ENCODE assay signal across 20 cellular contexts in genomic region chr13:93689333-93689732, GRCh38.
"Had no signal": no experiment of that assay in that cellular context is flagged by ENCODE, and none has a peak within 500 bp of the region (broad histone marks: within the 10 kb centered on the region; RNA-seq: fewer than 3 reads in every experiment).

No MANE protein-coding gene starts in this region.

- H3K79me2 ChIP-seq: parathyroid adenoma had no signal

- H3K9ac ChIP-seq: parathyroid adenoma had no signal

- DNase-seq: activated B cell treated with CpG ODN at 0.5 μM for 24 hours; activated CD4-positive, alpha-beta T cell treated with anti-CD3 and anti-CD28 coated beads, Interleukin-2, amount 10 ng/mL, durations not matched to agents 7 days and 5 days; activated naive CD4-positive, alpha-beta T cell; activated naive CD8-positive, alpha-beta T cell treated with anti-CD3 and anti-CD28 coated beads, Interleukin-2, amount 10 ng/mL, durations not matched to agents 7 days and 5 days; anterior cingulate cortex; cerebellar nuclear complex; effector memory CD8-positive, alpha-beta T cell; islet precursor cell; left ventricle myocardium inferior; natural killer cell; stimulated activated CD4-positive, alpha-beta T cell treated with anti-CD3 and anti-CD28 coated beads, Interleukin-4, amount 100 ng/mL, for 24 hours; stimulated activated CD8-positive, alpha-beta memory T cell treated with anti-CD3 and anti-CD28 coated beads, Interleukin-4, amount 100 ng/mL, for 48 hours; stimulated activated naive CD4-positive, alpha-beta T cell treated with Interleukin-2 at 50 U/mL for 16 hours; T-helper 2 cell; trophoblast cell had no signal

- H3K36me3 Mint-ChIP-seq: activated naive CD8-positive, alpha-beta T cell treated with anti-CD3 and anti-CD28 coated beads, Interleukin-2, amount 10 ng/mL, durations not matched to agents 7 days and 5 days; natural killer cell had no signal

- H3K36me3 ChIP-seq: breast epithelium, left ventricle myocardium inferior, neutrophil had no signal

- H3K9me3 Mint-ChIP-seq: activated CD4-positive, alpha-beta T cell treated with anti-CD3 and anti-CD28 coated beads, Interleukin-2, amount 10 ng/mL, durations not matched to agents 7 days and 5 days had no signal

- H3K4me1 ChIP-seq: breast epithelium, left ventricle myocardium inferior, parathyroid adenoma had no signal

- H3K4me3 ChIP-seq: breast epithelium, left ventricle myocardium inferior had no signal

- H3K9me3 ChIP-seq: breast epithelium, left ventricle myocardium inferior, neutrophil had no signal

- H3K27me3 ChIP-seq: breast epithelium, neutrophil had no signal

- H3K4me3 Mint-ChIP-seq: activated B cell treated with CpG ODN at 0.5 μM for 24 hours; activated CD4-positive, alpha-beta T cell treated with anti-CD3 and anti-CD28 coated beads, Interleukin-2, amount 10 ng/mL, durations not matched to agents 7 days and 5 days; activated naive CD8-positive, alpha-beta T cell treated with anti-CD3 and anti-CD28 coated beads, Interleukin-2, amount 10 ng/mL, durations not matched to agents 7 days and 5 days; dendritic cell treated with granulocyte-macrophage colony-stimulating factor and Interleukin-4, amounts not matched to agents 40 ng/mL and 50 ng/mL, for 4 days; effector memory CD8-positive, alpha-beta T cell; natural killer cell had no signal

- H3K27ac ChIP-seq: breast epithelium, epithelial cell of prostate, left ventricle myocardium inferior, neutrophil, parathyroid adenoma had no signal

- H3K27me3 Mint-ChIP-seq: activated B cell treated with CpG ODN at 0.5 μM for 24 hours; activated CD4-positive, alpha-beta T cell treated with anti-CD3 and anti-CD28 coated beads, Interleukin-2, amount 10 ng/mL, durations not matched to agents 7 days and 5 days; activated naive CD8-positive, alpha-beta T cell treated with anti-CD3 and anti-CD28 coated beads, Interleukin-2, amount 10 ng/mL, durations not matched to agents 7 days and 5 days; dendritic cell treated with granulocyte-macrophage colony-stimulating factor and Interleukin-4, amounts not matched to agents 40 ng/mL and 50 ng/mL, for 4 days; effector memory CD8-positive, alpha-beta T cell had no signal

- H3K4me1 Mint-ChIP-seq: activated B cell treated with CpG ODN at 0.5 μM for 24 hours; activated CD4-positive, alpha-beta T cell treated with anti-CD3 and anti-CD28 coated beads, Interleukin-2, amount 10 ng/mL, durations not matched to agents 7 days and 5 days; activated naive CD8-positive, alpha-beta T cell treated with anti-CD3 and anti-CD28 coated beads, Interleukin-2, amount 10 ng/mL, durations not matched to agents 7 days and 5 days; natural killer cell had no signal

- H3K27ac Mint-ChIP-seq: activated B cell treated with CpG ODN at 0.5 μM for 24 hours; activated CD4-positive, alpha-beta T cell treated with anti-CD3 and anti-CD28 coated beads, Interleukin-2, amount 10 ng/mL, durations not matched to agents 7 days and 5 days; activated naive CD8-positive, alpha-beta T cell treated with anti-CD3 and anti-CD28 coated beads, Interleukin-2, amount 10 ng/mL, durations not matched to agents 7 days and 5 days; dendritic cell treated with granulocyte-macrophage colony-stimulating factor and Interleukin-4, amounts not matched to agents 40 ng/mL and 50 ng/mL, for 4 days; effector memory CD8-positive, alpha-beta T cell; natural killer cell had no signal

- H2AFZ ChIP-seq: parathyroid adenoma had no signal
